Comparison of ENCODE assay signal across 20 cellular contexts in genomic region chr19:9850235-9850959, GRCh38. TPM values are rescaled to one million over a fixed set of nuclear protein-coding genes. Genes with fewer than 3 reads are reported as not detected.
A peak's percentile ranks its signal among the peaks of the same experiment; 100 is the strongest.
DNase-seq lines count a peak whose midpoint lies in the region; TF ChIP-seq lines count a peak whose summit lies in the region.
"Had no signal": no experiment of that assay in that cellular context is flagged by ENCODE, and none has a peak within 500 bp of the region (broad histone marks: within the 10 kb centered on the region; RNA-seq: fewer than 3 reads in every experiment).

No MANE protein-coding gene starts in this region.

- H3K4me1 Mint-ChIP-seq in Caco-2 (ENCODE audit: low read depth, unreplicated experiment) = no peaks in the 10 kb centered on the region

- CTCF ChIA-PET in Caco-2 (lab: Charles Lee) = no interaction called here

- BruUV-seq in Caco-2 (replicated peaks; lab: Mats Ljungman, UMichigan) = no TSS peak

- H3K9me3 Mint-ChIP-seq in Caco-2 (ENCODE audit: unreplicated experiment) = peaks cover 10% of the 10 kb centered on the region
- H3K9me3 Mint-ChIP-seq: effector memory CD8-positive, alpha-beta T cell; T-helper 1 cell treated with Interleukin-12 subunit alpha and Interleukin-12 subunit beta and Interleukin-4 antibody, amounts not matched to agents 30 μg/mL and 1 μg/mL, for 36 hours had no signal

- H3K9ac ChIP-seq in SK-N-MC (ENCODE audit: insufficient read length) (no peak overlapping the region), muscle layer of colon (ENCODE audit: low read length) (no peak overlapping the region)

- no peaks in the 10 kb centered on the region for H3K27me3 Mint-ChIP-seq in Caco-2 (ENCODE audit: insufficient read depth, unreplicated experiment)
- H3K27me3 Mint-ChIP-seq: effector memory CD8-positive, alpha-beta T cell; stimulated activated memory B cell treated with anti-CD40 and anti-IgM and Interleukin-4, amounts not matched to agents 10 μg/mL and 1 μg/mL and 100 μg/mL, for 72 hours had no signal

- peaks cover 7% of the 10 kb centered on the region for H3K36me3 Mint-ChIP-seq in Caco-2 (ENCODE audit: insufficient read depth, unreplicated experiment)

- DNase-seq in DMS153 treated with DMSO at 0.1 percent for 48 hours (lab: John Stamatoyannopoulos, UW; ENCODE audit: unreplicated experiment) (peak; percentile 54), NCI-H1417 (lab: John Stamatoyannopoulos, UW) (peak in 2 of 3 experiments; percentile 59 to 90), SK-N-MC (ENCODE audit: low read depth, low spot score) (no peak), SW480 (ENCODE audit: low spot score) (no peak), Caco-2 (no peak), NCI-H446 (lab: John Stamatoyannopoulos, UW) (no peak)
- DNase-seq in activated T-cell treated with anti-CD3 and anti-CD28 coated beads, Interleukin-2, amount 50 U/mL, for 48 hours = no peak
- DNase-seq: ACHN; activated gamma-delta T cell treated with Interleukin-2 at 50 U/mL for 16 hours; amniotic stem cell; central memory CD4-positive, alpha-beta T cell; effector memory CD8-positive, alpha-beta T cell; left lung; mucosa of descending colon; OCI-M1; SIG-M5 had no signal

- peaks cover 19% of the 10 kb centered on the region; the same call in 1 of the 2 replicates for H3K36me3 ChIP-seq in SK-N-MC (ENCODE audit: insufficient read depth, low read length)
- peaks cover 17% of the 10 kb centered on the region for H3K36me3 ChIP-seq in muscle layer of colon (ENCODE audit: insufficient read depth, low read length)
- H3K36me3 ChIP-seq in Caco-2 (ENCODE audit: control insufficient read depth, insufficient read depth, low read length) = no peaks in the 10 kb centered on the region

- H3K27me3 ChIP-seq in muscle layer of colon (ENCODE audit: control insufficient read depth in 1 of 2, insufficient read depth in 2 of 2, low read length in 2 of 2) (no peaks in the 10 kb centered on the region), Caco-2 (replicated peaks; ENCODE audit: control insufficient read depth, insufficient read depth, low read length) (no peaks in the 10 kb centered on the region)
- H3K27me3 ChIP-seq: left lung had no signal

- H3K4me3 Mint-ChIP-seq in Caco-2 (ENCODE audit: unreplicated experiment) = no peak overlapping the region
- H3K4me3 Mint-ChIP-seq: effector memory CD8-positive, alpha-beta T cell; stimulated activated memory B cell treated with anti-CD40 and anti-IgM and Interleukin-4, amounts not matched to agents 10 μg/mL and 1 μg/mL and 100 μg/mL, for 72 hours; T-helper 1 cell treated with Interleukin-12 subunit alpha and Interleukin-12 subunit beta and Interleukin-4 antibody, amounts not matched to agents 30 μg/mL and 1 μg/mL, for 36 hours had no signal

- no peak overlapping the region for H3K27ac Mint-ChIP-seq in Caco-2 (ENCODE audit: unreplicated experiment)
- H3K27ac Mint-ChIP-seq: stimulated activated memory B cell treated with anti-CD40 and anti-IgM and Interleukin-4, amounts not matched to agents 10 μg/mL and 1 μg/mL and 100 μg/mL, for 72 hours; T-helper 1 cell treated with Interleukin-12 subunit alpha and Interleukin-12 subunit beta and Interleukin-4 antibody, amounts not matched to agents 30 μg/mL and 1 μg/mL, for 36 hours had no signal

- no peak for TF ChIP-seq CTCF in Caco-2 (IDR thresholded peaks at IDR 0.05; ENCODE audit: insufficient read depth in 1 of 2, low read depth in 1 of 2, low read length in 1 of 2, severe bottlenecking in 1 of 2, unreplicated experiment in 1 of 2)

- POLR2A ChIA-PET in Caco-2 (lab: Charles Lee) = no interaction called here

- intact Hi-C loops in Caco-2 (cut with micrococcal nuclease; ENCODE audit: unreplicated experiment) = no loop called here

- H3K4me1 ChIP-seq in muscle layer of colon (ENCODE audit: insufficient read depth, low read length) (peaks cover 14% of the 10 kb centered on the region), Caco-2 (no peaks in the 10 kb centered on the region)
- H3K4me1 ChIP-seq: left lung had no signal

- H3K9me3 ChIP-seq in SK-N-MC (ENCODE audit: low read depth, low read length) (no peaks in the 10 kb centered on the region), muscle layer of colon (ENCODE audit: low read length) (no peaks in the 10 kb centered on the region), Caco-2 (no peaks in the 10 kb centered on the region)
- H3K9me3 ChIP-seq: left lung, mucosa of descending colon had no signal

- H3K27ac ChIP-seq in SK-N-MC = 0 out of 2 replicates have a peak overlapping the region, but pooled peaks have one; percentile 2
- H3K27ac ChIP-seq in muscle layer of colon (ENCODE audit: low read depth, low read length) = peak overlapping the region; percentile 32
- H3K27ac ChIP-seq: C4-2B, left lung had no signal

- no peak overlapping the region for H3K4me3 ChIP-seq in SK-N-MC
- no peak overlapping the region for H3K4me3 ChIP-seq in muscle layer of colon (ENCODE audit: low read depth in 1 of 2, low read length in 2 of 2)
- no peak overlapping the region for H3K4me3 ChIP-seq in Caco-2 (ENCODE audit: low read depth, low read length)
- H3K4me3 ChIP-seq: left lung, mucosa of descending colon had no signal

RNA-seq across cellular contexts. Expression of gene PIN1, which starts 15.3 kb away (rescaled TPM):
- 63.3 and 65.3 TPM in 2 replicates for total RNA-seq in Caco-2 (2022)

RNA-seq across cellular contexts. Expression of gene UBL5, which starts 22.7 kb away (rescaled TPM):
- total RNA-seq in Caco-2 (2022) = 345 and 359 TPM in 2 replicates

RNA-seq across cellular contexts. Expression of gene FBXL12, which starts 31.5 kb away (rescaled TPM):
- total RNA-seq in Caco-2 (2022) = 37.6 and 39.9 TPM in 2 replicates

Comparison
In these comparisons a context has a peak if more than half of its experiments do, and no peak if none do; other contexts are left out.
1. DNase-seq: peak in DMS153 treated with DMSO at 0.1 percent for 48 hours (single experiment) and NCI-H1417 (2 of 3); none in SK-N-MC (single experiment), SW480 (single experiment), Caco-2 (0 of 2), activated T-cell treated with anti-CD3 and anti-CD28 coated beads, Interleukin-2, amount 50 U/mL, for 48 hours (0 of 2) and NCI-H446 (0 of 2).